ENCODE assay signal across 26 cellular contexts in genomic region chr20:44931911-44932310, GRCh38.
"Had no signal": no experiment of that assay in that cellular context is flagged by ENCODE, and none has a peak within 500 bp of the region (broad histone marks: within the 10 kb centered on the region; RNA-seq: fewer than 3 reads in every experiment).

No MANE protein-coding gene starts in this region.

- H3K27ac Mint-ChIP-seq: activated CD4-positive, alpha-beta memory T cell treated with anti-CD3 and anti-CD28 coated beads, Interleukin-2, amount 10 ng/mL, durations not matched to agents 7 days and 5 days; activated CD4-positive, alpha-beta T cell treated with anti-CD3 and anti-CD28 coated beads, Interleukin-2, amount 10 ng/mL, durations not matched to agents 24 days and 14 days; activated naive CD4-positive, alpha-beta T cell treated with anti-CD3 and anti-CD28 coated beads, Interleukin-2, amount 50 U/mL, for 24 hours; activated naive CD8-positive, alpha-beta T cell treated with anti-CD3 and anti-CD28 coated beads, Interleukin-2, amount 50 U/mL, for 24 hours; activated T-helper 2 cell treated with anti-CD3 and anti-CD28 coated beads, Interferon-gamma antibody, Interleukin-2, Interleukin-4, amounts not matched to agents 10 μg/mL and 5 μg/mL and 100 μg/mL, durations not matched to agents 14 hours and 24 hours and 36 hours; dendritic cell treated with granulocyte-macrophage colony-stimulating factor and Interleukin-4, amounts not matched to agents 40 ng/mL and 50 ng/mL, for 4 days; endodermal cell; natural killer cell; neural progenitor cell; T-helper 17 cell had no signal

- DNase-seq: activated CD4-positive, alpha-beta memory T cell treated with anti-CD3 and anti-CD28 coated beads, Interleukin-2, amount 10 ng/mL, durations not matched to agents 7 days and 5 days; activated CD4-positive, alpha-beta T cell treated with anti-CD3 and anti-CD28 coated beads, Interleukin-2, amount 10 ng/mL, durations not matched to agents 24 days and 14 days; activated naive CD8-positive, alpha-beta T cell treated with anti-CD3 and anti-CD28 coated beads, Interleukin-2, amount 50 U/mL, for 24 hours; activated T-cell treated with anti-CD3 and anti-CD28 coated beads, Interleukin-2, amount 50 U/mL, for 48 hours; amygdala; central memory CD4-positive, alpha-beta T cell; endodermal cell; foreskin melanocyte; left lung; lower lobe of right lung; mesendoderm; natural killer cell; occipital lobe; right cardiac atrium; stimulated activated CD4-positive, alpha-beta T cell treated with anti-CD3 and anti-CD28 coated beads, Interleukin-2, amount 100 ng/mL, for 48 hours; stimulated activated naive CD4-positive, alpha-beta T cell treated with Interleukin-2 at 50 U/mL for 16 hours; T-helper 17 cell; T1000; WERI-Rb-1 had no signal

- H3K27ac ChIP-seq: esophagus muscularis mucosa, left lung, lower lobe of right lung, neural progenitor cell, parathyroid adenoma, tibial nerve, WERI-Rb-1 had no signal

- H2AFZ ChIP-seq: neural progenitor cell, parathyroid adenoma had no signal

- H3K79me2 ChIP-seq: parathyroid adenoma had no signal

- H3K4me3 ChIP-seq: esophagus muscularis mucosa, left lung, lower lobe of right lung, neural progenitor cell, tibial nerve had no signal

- H3K9ac ChIP-seq: neural progenitor cell, parathyroid adenoma had no signal

- H3K9me3 Mint-ChIP-seq: activated CD4-positive, alpha-beta memory T cell treated with anti-CD3 and anti-CD28 coated beads, Interleukin-2, amount 10 ng/mL, durations not matched to agents 7 days and 5 days; activated CD4-positive, alpha-beta T cell treated with anti-CD3 and anti-CD28 coated beads, Interleukin-2, amount 10 ng/mL, durations not matched to agents 24 days and 14 days; activated naive CD4-positive, alpha-beta T cell treated with anti-CD3 and anti-CD28 coated beads, Interleukin-2, amount 50 U/mL, for 24 hours; activated naive CD8-positive, alpha-beta T cell treated with anti-CD3 and anti-CD28 coated beads, Interleukin-2, amount 50 U/mL, for 24 hours; activated T-helper 2 cell treated with anti-CD3 and anti-CD28 coated beads, Interferon-gamma antibody, Interleukin-2, Interleukin-4, amounts not matched to agents 10 μg/mL and 5 μg/mL and 100 μg/mL, durations not matched to agents 14 hours and 24 hours and 36 hours; dendritic cell treated with granulocyte-macrophage colony-stimulating factor and Interleukin-4, amounts not matched to agents 40 ng/mL and 50 ng/mL, for 4 days; endodermal cell; natural killer cell; neural progenitor cell had no signal

- H3K27me3 ChIP-seq: esophagus muscularis mucosa, left lung, neural progenitor cell, tibial nerve had no signal

- H3K4me1 Mint-ChIP-seq: activated CD4-positive, alpha-beta memory T cell treated with anti-CD3 and anti-CD28 coated beads, Interleukin-2, amount 10 ng/mL, durations not matched to agents 7 days and 5 days; activated CD4-positive, alpha-beta T cell treated with anti-CD3 and anti-CD28 coated beads, Interleukin-2, amount 10 ng/mL, durations not matched to agents 24 days and 14 days; activated naive CD4-positive, alpha-beta T cell treated with anti-CD3 and anti-CD28 coated beads, Interleukin-2, amount 50 U/mL, for 24 hours; activated naive CD8-positive, alpha-beta T cell treated with anti-CD3 and anti-CD28 coated beads, Interleukin-2, amount 50 U/mL, for 24 hours; natural killer cell; neural progenitor cell had no signal

- H3K4me2 ChIP-seq: neural progenitor cell had no signal

- H3K27me3 Mint-ChIP-seq: activated CD4-positive, alpha-beta memory T cell treated with anti-CD3 and anti-CD28 coated beads, Interleukin-2, amount 10 ng/mL, durations not matched to agents 7 days and 5 days; activated CD4-positive, alpha-beta T cell treated with anti-CD3 and anti-CD28 coated beads, Interleukin-2, amount 10 ng/mL, durations not matched to agents 24 days and 14 days; activated naive CD4-positive, alpha-beta T cell treated with anti-CD3 and anti-CD28 coated beads, Interleukin-2, amount 50 U/mL, for 24 hours; activated naive CD8-positive, alpha-beta T cell treated with anti-CD3 and anti-CD28 coated beads, Interleukin-2, amount 50 U/mL, for 24 hours; dendritic cell treated with granulocyte-macrophage colony-stimulating factor and Interleukin-4, amounts not matched to agents 40 ng/mL and 50 ng/mL, for 4 days; T-helper 17 cell had no signal

- H3K36me3 ChIP-seq: neural progenitor cell had no signal

- H3K4me1 ChIP-seq: esophagus muscularis mucosa, left lung, lower lobe of right lung, neural progenitor cell, parathyroid adenoma, tibial nerve had no signal

- H3K36me3 Mint-ChIP-seq: natural killer cell had no signal

- H3K9me3 ChIP-seq: esophagus muscularis mucosa, left lung, lower lobe of right lung, tibial nerve had no signal

- H3K4me3 Mint-ChIP-seq: activated CD4-positive, alpha-beta memory T cell treated with anti-CD3 and anti-CD28 coated beads, Interleukin-2, amount 10 ng/mL, durations not matched to agents 7 days and 5 days; activated CD4-positive, alpha-beta T cell treated with anti-CD3 and anti-CD28 coated beads, Interleukin-2, amount 10 ng/mL, durations not matched to agents 24 days and 14 days; activated naive CD4-positive, alpha-beta T cell treated with anti-CD3 and anti-CD28 coated beads, Interleukin-2, amount 50 U/mL, for 24 hours; activated naive CD8-positive, alpha-beta T cell treated with anti-CD3 and anti-CD28 coated beads, Interleukin-2, amount 50 U/mL, for 24 hours; dendritic cell treated with granulocyte-macrophage colony-stimulating factor and Interleukin-4, amounts not matched to agents 40 ng/mL and 50 ng/mL, for 4 days; endodermal cell; natural killer cell; neural progenitor cell; T-helper 17 cell had no signal
